Comparison of ENCODE assay signal across 35 cellular contexts in the genomic region with DNA sequence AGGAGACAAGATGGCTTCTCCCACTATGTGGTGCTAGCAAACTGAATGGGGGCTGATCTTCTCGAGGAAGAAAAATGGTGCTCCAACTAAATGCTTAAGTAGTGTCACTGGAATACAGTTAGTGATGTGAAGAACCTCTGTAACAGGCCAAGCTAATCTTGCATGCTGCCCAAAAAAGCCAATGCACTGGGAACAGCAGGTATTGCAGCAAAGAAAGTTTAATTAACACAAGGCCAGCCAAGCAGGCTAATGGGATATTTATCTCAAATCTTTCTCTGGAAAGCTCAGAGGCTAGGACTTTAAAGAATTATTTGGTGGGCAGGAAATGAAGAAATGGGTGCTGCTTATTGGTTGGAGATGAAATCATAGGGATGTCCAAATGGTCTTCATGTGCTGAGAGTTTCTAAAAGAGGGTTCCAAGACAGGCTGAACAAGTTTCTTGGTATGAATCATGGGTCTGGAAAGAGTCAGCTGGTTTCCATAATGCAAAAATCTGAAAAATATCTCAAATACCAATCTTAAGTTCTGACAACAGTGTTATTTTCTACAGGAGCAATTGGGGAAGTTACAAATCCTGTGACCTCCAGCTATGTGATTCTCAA.
"Had no signal": no experiment of that assay in that cellular context is flagged by ENCODE, and none has a peak within 500 bp of the region (broad histone marks: within the 10 kb centered on the region; RNA-seq: fewer than 3 reads in every experiment).

No MANE protein-coding gene starts in this region.

- DNase-seq: Kasumi-1, MG63, MM.1S, MV-4-11, NCI-H1048, NCI-H1092, NCI-H1092 treated with DMSO at 0.1 percent for 48 hours, NCI-H1105, NCI-H1105 treated with DMSO at 0.1 percent for 48 hours, NCI-H1417, NCI-H1417 treated with DMSO at 0.1 percent for 48 hours, NCI-H1436, NCI-H1436 treated with DMSO at 0.1 percent for 48 hours, NCI-H146, NCI-H1694, NCI-H1694 treated with DMSO at 0.1 percent for 48 hours, NCI-H187, NCI-H187 treated with DMSO at 0.1 percent for 48 hours, NCI-H1930, NCI-H2029, NCI-H2081, NCI-H2081 treated with DMSO at 0.1 percent for 48 hours, NCI-H2107, NCI-H2171, NCI-H2171 treated with DMSO at 0.1 percent for 48 hours, NCI-H2227 treated with DMSO at 0.1 percent for 48 hours, NCI-H226, NCI-H345, NCI-H446, NCI-H446 treated with DMSO at 0.1 percent for 48 hours, NCI-H510A, NCI-H510A treated with DMSO at 0.1 percent for 48 hours, NCI-H524, NCI-H524 treated with DMSO at 0.1 percent for 48 hours, NCI-H526 had no signal

- H3K4me3 ChIP-seq: MG63 had no signal

- H3K27me3 ChIP-seq: MG63 had no signal
